20 cellular contexts compared by ENCODE assay signal in genomic region chr9:135340726-135341475, GRCh38.
DNase-seq lines count a peak whose midpoint lies in the region; ATAC-seq and TF ChIP-seq lines count a peak whose summit lies in the region.
"Had no signal": no experiment of that assay in that cellular context is flagged by ENCODE, and none has a peak within 500 bp of the region (broad histone marks: within the 10 kb centered on the region; RNA-seq: fewer than 3 reads in every experiment).

No MANE protein-coding gene starts in this region.

- no peak for ATAC-seq in activated naive CD4-positive, alpha-beta T cell treated with anti-CD3 and anti-CD28 coated beads, Interleukin-2, amount 50 U/mL, for 72 hours
- ATAC-seq in HG03095 (IDR thresholded peaks at IDR 0.05; ENCODE audit: unreplicated experiment), result no peak
- ATAC-seq: body of pancreas; heart right ventricle; naive thymus-derived CD4-positive, alpha-beta T cell had no signal

- H3K9me3 ChIP-seq in Loucy (ENCODE audit: insufficient read depth, low read depth, low read length), result no peaks in the 10 kb centered on the region
- H3K9me3 ChIP-seq in iPS DF 6.9 (ENCODE audit: control insufficient read depth, insufficient read depth, low read length), result no peaks in the 10 kb centered on the region
- H3K9me3 ChIP-seq in suprapubic skin, result no peaks in the 10 kb centered on the region
- no peaks in the 10 kb centered on the region for H3K9me3 ChIP-seq in GM23248 (ENCODE audit: low read depth)
- H3K9me3 ChIP-seq: body of pancreas, heart right ventricle, prostate gland had no signal

- H3K9me2 ChIP-seq in Loucy (replicated peaks; ENCODE audit: low read depth, low read length) (no peaks in the 10 kb centered on the region), GM23248 (ENCODE audit: insufficient read depth) (no peaks in the 10 kb centered on the region)

- DNase-seq in activated naive CD4-positive, alpha-beta T cell treated with anti-CD3 and anti-CD28 coated beads, Interleukin-2, amount 10 ng/mL, durations not matched to agents 7 days and 5 days, result peak; percentile 13
- no peak for DNase-seq in activated naive CD4-positive, alpha-beta T cell treated with anti-CD3 and anti-CD28 coated beads, Interleukin-2, amount 50 U/mL, for 72 hours (ENCODE audit: low spot score in 2 of 2)
- no peak for DNase-seq in iPS DF 6.9 (ENCODE audit: low read depth, low spot score)
- peak; percentile 42 to 69 for DNase-seq in suprapubic skin (ENCODE audit: low spot score in 2 of 2)
- no peak for DNase-seq in NCI-H1694 treated with DMSO at 0.1 percent for 48 hours (lab: John Stamatoyannopoulos, UW)
- DNase-seq in GM23248, result no peak
- DNase-seq: activated CD4-positive, alpha-beta T cell treated with anti-CD3 and anti-CD28 coated beads for 48 hours; activated naive CD4-positive, alpha-beta T cell treated with anti-CD3 and anti-CD28 coated beads, Interleukin-2, amount 50 U/mL, for 16 hours; body of pancreas; CD4-positive, CD25-positive, alpha-beta regulatory T cell; heart right ventricle; naive thymus-derived CD4-positive, alpha-beta T cell; NCI-H510A treated with DMSO at 0.1 percent for 48 hours; stimulated activated CD4-positive, alpha-beta T cell treated with anti-CD3 and anti-CD28 coated beads, Interleukin-4, amount 100 ng/mL, for 4 hours had no signal

- H3K36me3 Mint-ChIP-seq in activated naive CD4-positive, alpha-beta T cell treated with anti-CD3 and anti-CD28 coated beads, Interleukin-2, amount 10 ng/mL, durations not matched to agents 7 days and 5 days, result no peaks in the 10 kb centered on the region
- H3K36me3 Mint-ChIP-seq in activated naive CD4-positive, alpha-beta T cell treated with anti-CD3 and anti-CD28 coated beads, Interleukin-2, amount 50 U/mL, for 72 hours, result no peaks in the 10 kb centered on the region
- H3K36me3 Mint-ChIP-seq: CD4-positive, CD25-positive, alpha-beta regulatory T cell; naive thymus-derived CD4-positive, alpha-beta T cell had no signal

- no CpG with 5 or more reads among the region's 20 CpGs for WGBS in iPS DF 6.9 (ENCODE audit: insufficient coverage, insufficient read length)
- WGBS in suprapubic skin, result 82% methylated on average over 9 of the region's 20 CpGs
- WGBS in GM23248 (ENCODE audit: low coverage in 1 of 2, low lambda C conversion rate in 2 of 2, missing lambda C conversion rate in 2 of 2), 2 experiments, result 63 to 66% methylated on average over 20 of the region's 20 CpGs

- TF ChIP-seq CTCF in Loucy (conservative IDR thresholded peaks at IDR 0.05; ENCODE audit: low read length) (no peak), suprapubic skin (IDR thresholded peaks at IDR 0.05) (no peak)

- no peaks in the 10 kb centered on the region for H3K36me3 ChIP-seq in Loucy (ENCODE audit: insufficient read depth, low read length)
- H3K36me3 ChIP-seq in iPS DF 6.9 (ENCODE audit: control insufficient read depth, insufficient read depth, low read length), result no peaks in the 10 kb centered on the region
- no peaks in the 10 kb centered on the region for H3K36me3 ChIP-seq in suprapubic skin
- H3K36me3 ChIP-seq in GM23248 (ENCODE audit: low read depth), result no peaks in the 10 kb centered on the region
- H3K36me3 ChIP-seq: heart right ventricle, prostate gland had no signal

- H3K27me3 Mint-ChIP-seq in activated naive CD4-positive, alpha-beta T cell treated with anti-CD3 and anti-CD28 coated beads, Interleukin-2, amount 10 ng/mL, durations not matched to agents 7 days and 5 days, result peaks cover 15% of the 10 kb centered on the region
- H3K27me3 Mint-ChIP-seq: CD4-positive, CD25-positive, alpha-beta regulatory T cell had no signal

- H3K4me1 Mint-ChIP-seq in activated naive CD4-positive, alpha-beta T cell treated with anti-CD3 and anti-CD28 coated beads, Interleukin-2, amount 10 ng/mL, durations not matched to agents 7 days and 5 days, result no peaks in the 10 kb centered on the region
- H3K4me1 Mint-ChIP-seq: CD4-positive, CD25-positive, alpha-beta regulatory T cell; naive thymus-derived CD4-positive, alpha-beta T cell had no signal

- TF ChIP-seq EP300 in suprapubic skin (IDR thresholded peaks at IDR 0.05), result no peak

- CTCF ChIA-PET in activated naive CD4-positive, alpha-beta T cell treated with anti-CD3 and anti-CD28 coated beads, Interleukin-2, amount 10 ng/mL, durations not matched to agents 7 days and 5 days (lab: Charles Lee), result no interaction called here

- H2AFZ ChIP-seq in Loucy (ENCODE audit: low read length), result no peak overlapping the region
- H2AFZ ChIP-seq in GM23248, result no peak overlapping the region

- H3K27me3 ChIP-seq in Loucy (ENCODE audit: insufficient read depth, low read length, poor library complexity, severe bottlenecking) (no peaks in the 10 kb centered on the region), iPS DF 6.9 (ENCODE audit: control insufficient read depth, insufficient read depth, low read length) (no peaks in the 10 kb centered on the region), suprapubic skin (peaks cover 72% of the 10 kb centered on the region), GM23248 (replicated peaks; ENCODE audit: insufficient read depth) (peaks cover 18% of the 10 kb centered on the region; the same call in 1 of the 2 replicates)
- H3K27me3 ChIP-seq: body of pancreas had no signal

- no peak overlapping the region for H3K4me2 ChIP-seq in Loucy (ENCODE audit: low read depth, low read length, poor library complexity, severe bottlenecking)
- H3K4me2 ChIP-seq in GM23248 (ENCODE audit: unreplicated experiment), result no peak overlapping the region
- H3K4me2 ChIP-seq: KMS-11 had no signal

- H3K27ac ChIP-seq in iPS DF 6.9 (ENCODE audit: low read length) (peak overlapping the region; percentile 54), suprapubic skin (no peak overlapping the region), GM23248 (no peak overlapping the region)
- H3K27ac ChIP-seq: body of pancreas, coronary artery, heart right ventricle, KMS-11, prostate gland, RWPE1 had no signal

- peaks cover 4% of the 10 kb centered on the region for H3K9me3 Mint-ChIP-seq in activated naive CD4-positive, alpha-beta T cell treated with anti-CD3 and anti-CD28 coated beads, Interleukin-2, amount 10 ng/mL, durations not matched to agents 7 days and 5 days
- H3K9me3 Mint-ChIP-seq in activated naive CD4-positive, alpha-beta T cell treated with anti-CD3 and anti-CD28 coated beads, Interleukin-2, amount 50 U/mL, for 72 hours, result no peaks in the 10 kb centered on the region

- peaks cover 3% of the 10 kb centered on the region for H3K4me1 ChIP-seq in Loucy (ENCODE audit: insufficient read depth, low read length, poor library complexity, severe bottlenecking)
- H3K4me1 ChIP-seq in iPS DF 6.9 (ENCODE audit: control insufficient read depth, insufficient read depth, low read length), result peaks cover 13% of the 10 kb centered on the region
- no peaks in the 10 kb centered on the region for H3K4me1 ChIP-seq in suprapubic skin
- no peaks in the 10 kb centered on the region for H3K4me1 ChIP-seq in GM23248 (ENCODE audit: insufficient read depth)
- H3K4me1 ChIP-seq: prostate gland had no signal

- no peak overlapping the region for H3K4me3 Mint-ChIP-seq in activated naive CD4-positive, alpha-beta T cell treated with anti-CD3 and anti-CD28 coated beads, Interleukin-2, amount 10 ng/mL, durations not matched to agents 7 days and 5 days
- H3K4me3 Mint-ChIP-seq: CD4-positive, CD25-positive, alpha-beta regulatory T cell; naive thymus-derived CD4-positive, alpha-beta T cell had no signal

- no peak for TF ChIP-seq POLR2A in suprapubic skin (IDR thresholded peaks at IDR 0.05)

- H3K9ac ChIP-seq in Loucy (ENCODE audit: low read depth, low read length, poor library complexity, severe bottlenecking) (peak overlapping the region; percentile 19), GM23248 (no peak overlapping the region)
- H3K9ac ChIP-seq: KMS-11 had no signal

- H3K79me2 ChIP-seq in Loucy (ENCODE audit: insufficient read depth, low read length) (no peaks in the 10 kb centered on the region), GM23248 (ENCODE audit: insufficient read depth) (no peaks in the 10 kb centered on the region)

- in situ Hi-C loops in GM23248 (cut with MboI), result loop anchor here (10.0 kb wide), 1 partner anchor 256 kb away; the partner anchor contains the start of gene OLFM1

- H3K4me3 ChIP-seq in Loucy (ENCODE audit: low read length, poor library complexity, severe bottlenecking), result no peak overlapping the region
- H3K4me3 ChIP-seq in iPS DF 6.9 (ENCODE audit: low read length), result no peak overlapping the region
- no peak overlapping the region for H3K4me3 ChIP-seq in suprapubic skin
- H3K4me3 ChIP-seq in GM23248, result no peak overlapping the region
- H3K4me3 ChIP-seq: body of pancreas, coronary artery, heart right ventricle, prostate gland had no signal

- no peak overlapping the region for H3K27ac Mint-ChIP-seq in activated naive CD4-positive, alpha-beta T cell treated with anti-CD3 and anti-CD28 coated beads, Interleukin-2, amount 10 ng/mL, durations not matched to agents 7 days and 5 days
- no peak overlapping the region for H3K27ac Mint-ChIP-seq in activated naive CD4-positive, alpha-beta T cell treated with anti-CD3 and anti-CD28 coated beads, Interleukin-2, amount 50 U/mL, for 72 hours
- H3K27ac Mint-ChIP-seq: CD4-positive, CD25-positive, alpha-beta regulatory T cell; naive thymus-derived CD4-positive, alpha-beta T cell had no signal

- no peaks in the 10 kb centered on the region for H3F3A ChIP-seq in Loucy (ENCODE audit: low read depth)
- no peaks in the 10 kb centered on the region for H3F3A ChIP-seq in GM23248 (ENCODE audit: insufficient read depth)

- no peaks in the 10 kb centered on the region for H4K20me1 ChIP-seq in Loucy (ENCODE audit: insufficient read depth, low read length, poor library complexity, severe bottlenecking)
- no peaks in the 10 kb centered on the region for H4K20me1 ChIP-seq in GM23248 (ENCODE audit: insufficient read depth)

Comparison
In these comparisons a context has a peak if more than half of its experiments do, and no peak if none do; other contexts are left out.
1. DNase-seq: peak in activated naive CD4-positive, alpha-beta T cell treated with anti-CD3 and anti-CD28 coated beads, Interleukin-2, amount 10 ng/mL, durations not matched to agents 7 days and 5 days (single experiment) and suprapubic skin (2 of 2); none in activated naive CD4-positive, alpha-beta T cell treated with anti-CD3 and anti-CD28 coated beads, Interleukin-2, amount 50 U/mL, for 72 hours (0 of 2), iPS DF 6.9 (single experiment), NCI-H1694 treated with DMSO at 0.1 percent for 48 hours (single experiment) and GM23248 (single experiment).